ENCODE assay signal across 40 cellular contexts in genomic region chr14:103059556-103059955, GRCh38. TPM values are rescaled to one million over a fixed set of nuclear protein-coding genes. Genes with fewer than 3 reads are reported as not detected.
DNase-seq lines count a peak whose midpoint lies in the region; ATAC-seq and TF ChIP-seq lines count a peak whose summit lies in the region.
"Had no signal": no experiment of that assay in that cellular context is flagged by ENCODE, and none has a peak within 500 bp of the region (broad histone marks: within the 10 kb centered on the region; RNA-seq: fewer than 3 reads in every experiment).

No MANE protein-coding gene starts in this region.

- ATAC-seq in CD4-positive, alpha-beta T cell (ENCODE audit: poor library complexity) = no peak
- no peak for ATAC-seq in activated T-helper 17 cell treated with anti-CD3 and anti-CD28 coated beads, Interleukin-2, amount 50 U/mL, for 72 hours (replicated peaks)
- ATAC-seq in lower lobe of right lung (no peak), psoas muscle (no peak), HG03520 (IDR thresholded peaks at IDR 0.05; ENCODE audit: unreplicated experiment) (no peak), HG02852 (IDR thresholded peaks at IDR 0.05; ENCODE audit: unreplicated experiment) (no peak), HG03442 (IDR thresholded peaks at IDR 0.05; ENCODE audit: unreplicated experiment) (no peak)
- ATAC-seq: activated naive CD4-positive, alpha-beta T cell treated with anti-CD3 and anti-CD28 coated beads, Interleukin-2, amount 50 U/mL, for 72 hours; left lung; naive thymus-derived CD8-positive, alpha-beta T cell; right cardiac atrium had no signal

- H3K4me1 Mint-ChIP-seq in CD4-positive, alpha-beta T cell (ENCODE audit: low read depth) = peaks cover 11% of the 10 kb centered on the region
- H3K4me1 Mint-ChIP-seq in activated T-helper 17 cell treated with anti-CD3 and anti-CD28 coated beads, Interleukin-2, amount 50 U/mL, for 72 hours = no peaks in the 10 kb centered on the region

- H3K27ac ChIP-seq in CD4-positive, alpha-beta T cell (ENCODE audit: low read depth, low read length) = no peak overlapping the region
- no peak overlapping the region for H3K27ac ChIP-seq in lower lobe of right lung
- H3K27ac ChIP-seq in psoas muscle = no peak overlapping the region
- H3K27ac ChIP-seq: BLaER1, cardiac muscle cell, coronary artery, left lung, parathyroid adenoma, Peyer's patch, stomach, tibial artery had no signal

- no peak for TF ChIP-seq CTCF in CD4-positive, alpha-beta T cell (IDR thresholded peaks at IDR 0.05)
- TF ChIP-seq CTCF in lower lobe of right lung (IDR thresholded peaks at IDR 0.05) (no peak), psoas muscle (IDR thresholded peaks at IDR 0.05) (no peak)

- H3K27me3 Mint-ChIP-seq in CD4-positive, alpha-beta T cell = peaks cover 15% of the 10 kb centered on the region
- H3K27me3 Mint-ChIP-seq in activated T-helper 17 cell treated with anti-CD3 and anti-CD28 coated beads, Interleukin-2, amount 50 U/mL, for 72 hours = no peaks in the 10 kb centered on the region
- H3K27me3 Mint-ChIP-seq: IgD-negative memory B cell had no signal

- CTCF ChIA-PET in CD4-positive, alpha-beta T cell (lab: Charles Lee) = interaction anchor here (0.6 kb wide), 1 partner anchor 584 kb away, joined by 3 read pairs; no protein-coding TSS in a partner anchor

- no peaks in the 10 kb centered on the region for H3K9me3 Mint-ChIP-seq in CD4-positive, alpha-beta T cell
- H3K9me3 Mint-ChIP-seq in activated T-helper 17 cell treated with anti-CD3 and anti-CD28 coated beads, Interleukin-2, amount 50 U/mL, for 72 hours = no peaks in the 10 kb centered on the region
- H3K9me3 Mint-ChIP-seq: activated naive CD4-positive, alpha-beta T cell treated with anti-CD3 and anti-CD28 coated beads, Interleukin-2, amount 50 U/mL, for 72 hours; IgD-negative memory B cell; naive thymus-derived CD8-positive, alpha-beta T cell had no signal

- H3K27ac Mint-ChIP-seq in CD4-positive, alpha-beta T cell = no peak overlapping the region
- H3K27ac Mint-ChIP-seq in activated T-helper 17 cell treated with anti-CD3 and anti-CD28 coated beads, Interleukin-2, amount 50 U/mL, for 72 hours = no peak overlapping the region
- H3K27ac Mint-ChIP-seq: activated naive CD4-positive, alpha-beta T cell treated with anti-CD3 and anti-CD28 coated beads, Interleukin-2, amount 50 U/mL, for 72 hours had no signal

- intact Hi-C loops in CD4-positive, alpha-beta T cell (cut with DNase I, micrococcal nuclease) = loop anchor here in 1 of 2 experiments (5.0 kb wide), 1 partner anchor 282 kb away; the partner anchor contains the start of gene TRAF3
- intact Hi-C loops in lower lobe of right lung (cut with DNase I) (no loop called here), psoas muscle (cut with DNase I) (no loop called here)

- POLR2A ChIA-PET in CD4-positive, alpha-beta T cell (lab: Charles Lee) = no interaction called here

- H3K9me3 ChIP-seq in CD4-positive, alpha-beta T cell (ENCODE audit: control insufficient read depth, low read length) = no peaks in the 10 kb centered on the region
- H3K9me3 ChIP-seq in lower lobe of right lung (no peaks in the 10 kb centered on the region), psoas muscle (no peaks in the 10 kb centered on the region)
- H3K9me3 ChIP-seq: left lung, Peyer's patch, stomach, tibial artery had no signal

- H3K36me3 ChIP-seq in lower lobe of right lung (peaks cover 5% of the 10 kb centered on the region), psoas muscle (ENCODE audit: insufficient read depth in 1 of 2, low read depth in 1 of 2) (no peaks in the 10 kb centered on the region)
- H3K36me3 ChIP-seq: BLaER1, cardiac muscle cell, left lung, Peyer's patch, stomach, tibial artery had no signal

- H3K4me3 Mint-ChIP-seq in CD4-positive, alpha-beta T cell = peak overlapping the region; percentile 67
- peak overlapping the region; percentile 55 for H3K4me3 Mint-ChIP-seq in activated T-helper 17 cell treated with anti-CD3 and anti-CD28 coated beads, Interleukin-2, amount 50 U/mL, for 72 hours

- H3K4me1 ChIP-seq in lower lobe of right lung (peaks cover 35% of the 10 kb centered on the region), psoas muscle (peaks cover 30% of the 10 kb centered on the region)

- no peak for DNase-seq in CD4-positive, alpha-beta T cell
- DNase-seq in lower lobe of right lung = no peak
- DNase-seq in psoas muscle = peak in 1 of 2 donors; percentile 37
- DNase-seq in NCI-H187 treated with DMSO at 0.1 percent for 48 hours (lab: John Stamatoyannopoulos, UW) = no peak
- DNase-seq: activated CD4-positive, alpha-beta T cell treated with anti-CD3 and anti-CD28 coated beads for 4 hours; activated T-cell treated with anti-CD3 and anti-CD28 coated beads for 4 hours; aorta; DMS79 treated with DMSO at 0.1 percent for 48 hours; effector memory CD4-positive, alpha-beta T cell; erythroblast; GDM1; glutamatergic neuron; left lung; midbrain; naive thymus-derived CD8-positive, alpha-beta T cell; NCI-H1436 treated with DMSO at 0.1 percent for 48 hours; NCI-H2107; NCI-H345; NCI-H69; right cardiac atrium; SIG-M5; stimulated activated CD4-positive, alpha-beta T cell treated with anti-CD3 and anti-CD28 coated beads, Interleukin-12 subunit alpha, Interleukin-12 subunit beta, amount 100 ng/mL, for 4 hours; stimulated activated CD4-positive, alpha-beta T cell treated with anti-CD3 and anti-CD28 coated beads, Interleukin-2, amount 100 ng/mL, for 48 hours; stomach; SW 1271; T-helper 9 cell; tibial artery had no signal

- WGBS in psoas muscle, 3 donors = 63 to 74% (median 67%) methylated on average over 5 of the region's 5 CpGs

- no peaks in the 10 kb centered on the region for H3K36me3 Mint-ChIP-seq in CD4-positive, alpha-beta T cell (ENCODE audit: low read depth)
- H3K36me3 Mint-ChIP-seq in activated T-helper 17 cell treated with anti-CD3 and anti-CD28 coated beads, Interleukin-2, amount 50 U/mL, for 72 hours (ENCODE audit: low read depth) = no peaks in the 10 kb centered on the region
- H3K36me3 Mint-ChIP-seq: activated naive CD4-positive, alpha-beta T cell treated with anti-CD3 and anti-CD28 coated beads, Interleukin-2, amount 50 U/mL, for 72 hours; IgD-negative memory B cell; naive thymus-derived CD8-positive, alpha-beta T cell had no signal

- H3K27me3 ChIP-seq in CD4-positive, alpha-beta T cell (ENCODE audit: control insufficient read depth, insufficient read depth, low read length) = peaks cover 16% of the 10 kb centered on the region
- H3K27me3 ChIP-seq in lower lobe of right lung (ENCODE audit: low read depth) = no peaks in the 10 kb centered on the region
- H3K27me3 ChIP-seq in psoas muscle (ENCODE audit: insufficient read depth in 3 of 3, low read length in 2 of 3) = no peaks in the 10 kb centered on the region
- H3K27me3 ChIP-seq: cardiac muscle cell, Peyer's patch, tibial artery had no signal

- peak overlapping the region; percentile 92 for H3K4me3 ChIP-seq in lower lobe of right lung
- H3K4me3 ChIP-seq in psoas muscle = peak overlapping the region; percentile 96
- H3K4me3 ChIP-seq: BLaER1, cardiac muscle cell, coronary artery, tibial artery had no signal

RNA-seq across cellular contexts. Expression of gene CDC42BPB, which starts 2.2 kb away (rescaled TPM):
- 1 to 10 TPM; 6.6 to 7.6 TPM for total RNA-seq in CD4-positive, alpha-beta T cell
- total RNA-seq in activated T-helper 17 cell treated with anti-CD3 and anti-CD28 coated beads, Interleukin-2, amount 50 U/mL, for 72 hours = 1 to 10 TPM; 7.2 to 7.3 TPM
- total RNA-seq in lower lobe of right lung (114 TPM), psoas muscle (10 to 100 TPM; 34.2 to 57.4 (median 40.1) TPM)
- polyA plus RNA-seq in psoas muscle = 10 to 100 TPM; 20.2 to 43.8 (median 39.6) TPM

RNA-seq across cellular contexts. Expression of gene LBHD2, which starts 24.5 kb away (rescaled TPM):
- not detected for total RNA-seq in CD4-positive, alpha-beta T cell
- not detected for total RNA-seq in activated T-helper 17 cell treated with anti-CD3 and anti-CD28 coated beads, Interleukin-2, amount 50 U/mL, for 72 hours
- total RNA-seq in lower lobe of right lung (not detected), psoas muscle (not detected)
- not detected for polyA plus RNA-seq in psoas muscle
- total RNA-seq: activated naive CD4-positive, alpha-beta T cell treated with anti-CD3 and anti-CD28 coated beads, Interleukin-2, amount 50 U/mL, for 72 hours; aorta; cardiac muscle cell; fibroblast of villous mesenchyme; left lung; naive thymus-derived CD8-positive, alpha-beta T cell; Peyer's patch; right cardiac atrium; stomach had no signal
- polyA plus RNA-seq: AG04450; aorta; cardiac muscle cell; IgD-negative memory B cell; naive thymus-derived CD8-positive, alpha-beta T cell; right cardiac atrium; stomach had no signal

RNA-seq across cellular contexts. Expression of gene EXOC3L4, which starts 35.0 kb away (rescaled TPM):
- total RNA-seq in CD4-positive, alpha-beta T cell = not detected
- total RNA-seq in activated T-helper 17 cell treated with anti-CD3 and anti-CD28 coated beads, Interleukin-2, amount 50 U/mL, for 72 hours = not detected
- total RNA-seq in lower lobe of right lung (3.6 TPM), psoas muscle (under 1 TPM in 2 of 4 donors, not detected in 2; 0.23 to 0.30 TPM)
- under 1 TPM in 2 of 3 donors, not detected in 1; 0.12 to 0.33 TPM for polyA plus RNA-seq in psoas muscle
- total RNA-seq: activated naive CD4-positive, alpha-beta T cell treated with anti-CD3 and anti-CD28 coated beads, Interleukin-2, amount 50 U/mL, for 72 hours; fibroblast of villous mesenchyme; naive thymus-derived CD8-positive, alpha-beta T cell had no signal
- polyA plus RNA-seq: AG04450; IgD-negative memory B cell; naive thymus-derived CD8-positive, alpha-beta T cell had no signal

Comparison
In these comparisons a context has a peak if more than half of its experiments do, and no peak if none do; other contexts are left out.
1. RNA of gene CDC42BPB, which starts 2.2 kb away (total RNA-seq): 114 TPM in lower lobe of right lung (single experiment) and 34.2 to 57.4 TPM in psoas muscle; 6.6 to 7.6 TPM in CD4-positive, alpha-beta T cell and 7.2 to 7.3 TPM in activated T-helper 17 cell treated with anti-CD3 and anti-CD28 coated beads, Interleukin-2, amount 50 U/mL, for 72 hours; every median in the first group is over 4 times any median in the second.